In the genomic region with DNA sequence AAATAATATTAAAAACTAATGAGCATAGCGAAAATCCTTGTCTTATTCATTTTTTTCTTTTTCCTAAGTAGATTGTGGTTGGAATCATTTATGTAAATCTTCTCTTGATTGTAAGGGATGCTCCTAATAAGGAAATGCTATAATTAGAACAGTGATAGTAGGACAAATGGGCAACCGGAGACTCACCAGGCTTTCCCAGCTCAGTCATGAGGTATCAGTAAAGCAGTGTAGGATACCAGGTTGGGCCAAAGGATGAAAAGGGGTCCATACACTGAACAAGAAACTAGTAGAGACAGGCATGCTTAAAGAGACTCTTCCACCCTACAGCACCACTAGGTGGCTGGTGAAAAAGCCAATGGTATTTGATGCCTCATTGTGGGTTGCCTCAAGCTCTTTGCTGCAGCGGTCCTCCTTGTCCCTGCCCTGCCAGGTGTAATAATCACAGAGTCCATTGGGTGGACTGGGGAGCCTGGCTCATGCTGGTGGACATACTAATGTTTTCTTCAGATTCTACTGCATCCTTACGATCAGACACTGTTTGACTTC, we compare ENCODE assay signal across 18 cellular contexts.
DNase-seq lines count a peak whose midpoint lies in the region; ATAC-seq, FAIRE-seq and TF ChIP-seq lines count a peak whose summit lies in the region.
"Had no signal": no experiment of that assay in that cellular context is flagged by ENCODE, and none has a peak within 500 bp of the region (broad histone marks: within the 10 kb centered on the region; RNA-seq: fewer than 3 reads in every experiment).

No MANE protein-coding gene starts in this region.

- no peak overlapping the region for H3K4ac ChIP-seq in mesendoderm (ENCODE audit: low read depth, low read length)

- BruUV-seq in K562 (replicated peaks; lab: Mats Ljungman, UMichigan), result no TSS peak

- TF ChIP-seq RAD21 in K562 (CRISPR knock-in tag; conservative IDR thresholded peaks at IDR 0.05 in 1 of 2, IDR thresholded peaks at IDR 0.05 in 1 of 2), result no peak

- no peak overlapping the region for H2AFZ ChIP-seq in K562 (ENCODE audit: low read depth, low read length)
- H2AFZ ChIP-seq: parathyroid adenoma had no signal

- no peak overlapping the region for H3K27ac ChIP-seq in K562 (ENCODE audit: extremely low read depth, low read depth, low read length)
- H3K27ac ChIP-seq in mesendoderm (ENCODE audit: low read depth, low read length), result no peak overlapping the region
- no peak overlapping the region for H3K27ac ChIP-seq in testis
- H3K27ac ChIP-seq: 22Rv1, adrenal gland, parathyroid adenoma, thoracic aorta had no signal

- POLR2A ChIA-PET in K562 (lab: Yijun Ruan, JAX), result no interaction called here

- no peak overlapping the region for H3K4me3 ChIP-seq in K562
- H3K4me3 ChIP-seq in mesendoderm (ENCODE audit: low read length), result no peak overlapping the region
- no peak overlapping the region for H3K4me3 ChIP-seq in testis
- H3K4me3 ChIP-seq: adrenal gland, thoracic aorta had no signal

- no peak overlapping the region for H3K23ac ChIP-seq in mesendoderm (ENCODE audit: low read length)

- H3K36me3 ChIP-seq in K562 (ENCODE audit: control insufficient read depth, insufficient read depth, low read length) (no peaks in the 10 kb centered on the region), mesendoderm (ENCODE audit: control insufficient read depth, insufficient read depth, low read length) (no peaks in the 10 kb centered on the region), testis (ENCODE audit: low read depth, missing control alignments) (no peaks in the 10 kb centered on the region)
- H3K36me3 ChIP-seq: adrenal gland, thoracic aorta had no signal

- no peak for TF ChIP-seq EP300 in K562 (IDR thresholded peaks at IDR 0.05; ENCODE audit: low read length)

- no peaks in the 10 kb centered on the region for H3K4me1 ChIP-seq in K562 (replicated peaks in 1 of 2; ENCODE audit: control insufficient read depth in 2 of 2, insufficient read depth in 2 of 2, low read length in 2 of 2)
- no peaks in the 10 kb centered on the region for H3K4me1 ChIP-seq in mesendoderm (ENCODE audit: control insufficient read depth, low read depth, low read length)
- H3K4me1 ChIP-seq in testis, result no peaks in the 10 kb centered on the region
- H3K4me1 ChIP-seq: adrenal gland had no signal

- TF ChIP-seq POLR2A in K562 (conservative IDR thresholded peaks at IDR 0.05) (no peak), testis (IDR thresholded peaks at IDR 0.05) (no peak)

- H3K9ac ChIP-seq in K562 (ENCODE audit: insufficient read depth in 1 of 2, low read depth in 2 of 2, low read length in 2 of 2) (no peak overlapping the region), mesendoderm (ENCODE audit: low read length) (no peak overlapping the region)
- H3K9ac ChIP-seq: parathyroid adenoma had no signal

- no peak overlapping the region for H4K8ac ChIP-seq in mesendoderm (ENCODE audit: low read depth, low read length)

- no peaks in the 10 kb centered on the region for H4K20me1 ChIP-seq in K562 (replicated peaks; ENCODE audit: control insufficient read depth, insufficient read depth, low read length)

- no peak overlapping the region for H4K5ac ChIP-seq in mesendoderm (ENCODE audit: low read length)

- H3K79me2 ChIP-seq in K562 (ENCODE audit: control insufficient read depth, insufficient read depth, low read length) (no peaks in the 10 kb centered on the region), mesendoderm (ENCODE audit: control insufficient read depth, insufficient read depth, low read length) (no peaks in the 10 kb centered on the region)
- H3K79me2 ChIP-seq: parathyroid adenoma had no signal

- ATAC-seq in K562, result peak; percentile 72
- ATAC-seq: activated T-cell treated with anti-CD3 and anti-CD28 coated beads, Interleukin-2, amount 50 U/mL, for 72 hours had no signal

- no peak for FAIRE-seq in K562 (lab: Jason Lieb, UNC)
- FAIRE-seq: islet of Langerhans had no signal

- CTCF ChIA-PET in K562 (lab: Yijun Ruan, JAX; ENCODE audit: low intra/inter-chr PET ratio), result no interaction called here

- H3K9me1 ChIP-seq in K562 (ENCODE audit: control insufficient read depth, insufficient read depth, low read length), result no peaks in the 10 kb centered on the region

- no peaks in the 10 kb centered on the region for H3K79me1 ChIP-seq in mesendoderm (ENCODE audit: low read length)

- in situ Hi-C loops in K562 (cut with MboI), result no loop called here

- no peak overlapping the region for H2BK15ac ChIP-seq in mesendoderm (replicated peaks; ENCODE audit: low read depth)

- 0% methylated on average over 4 of the region's 4 CpGs for WGBS in K562 (ENCODE audit: insufficient coverage, low coverage, missing lambda C conversion rate)
- WGBS in mesendoderm (ENCODE audit: extremely low coverage, insufficient coverage, low lambda C conversion rate), result no CpG with 5 or more reads among the region's 4 CpGs
- 77 to 85% methylated on average over 4 of the region's 4 CpGs for WGBS in testis, 2 donors

- intact Hi-C loops in K562 (cut with micrococcal nuclease) (no loop called here), testis (cut with DNase I; ENCODE audit: low total_unique reads) (no loop called here)

- peak; percentile 17 for DNase-seq in DMS 273 (lab: John Stamatoyannopoulos, UW; ENCODE audit: unreplicated experiment)
- DNase-seq in DMS 273 treated with DMSO at 0.1 percent for 48 hours (lab: John Stamatoyannopoulos, UW), result no peak
- DNase-seq in LHCN-M2 (ENCODE audit: low read depth), result peak; percentile 2
- DNase-seq in K562 (ENCODE audit: extremely low read depth in 1 of 4, low spot score in 3 of 4), result peak in 2 of 4 experiments; percentile 7 to 9
- peak; percentile 79 for DNase-seq in mesendoderm
- DNase-seq in NCI-H2171 (lab: John Stamatoyannopoulos, UW), result no peak
- no peak for DNase-seq in testis
- no peak for DNase-seq in anterior cingulate cortex (lab: John Stamatoyannopoulos, UW)
- DNase-seq: activated CD4-positive, alpha-beta T cell treated with anti-CD3 and anti-CD28 coated beads for 48 hours; activated T-cell treated with anti-CD3 and anti-CD28 coated beads, Interleukin-2, amount 50 U/mL, for 72 hours; adrenal gland; dermis blood vessel endothelial cell; NCI-H2081 treated with DMSO at 0.1 percent for 48 hours; T-helper 2 cell had no signal

- H2BK120ac ChIP-seq in mesendoderm (ENCODE audit: low read depth, low read length), result no peak overlapping the region

- TF ChIP-seq CTCF in K562 (IDR thresholded peaks at IDR 0.05 in 2 of 3, conservative IDR thresholded peaks at IDR 0.05 in 1 of 3; ENCODE audit: insufficient read depth in 2 of 3, low read depth in 1 of 3, low read length in 3 of 3) (no peak), testis (IDR thresholded peaks at IDR 0.05) (peak in 1 of 3 experiments; percentile 9)

- no peaks in the 10 kb centered on the region for H3K9me3 ChIP-seq in K562 (replicated peaks; ENCODE audit: control insufficient read depth, insufficient read depth, low read depth, low read length)
- H3K9me3 ChIP-seq in testis, result no peaks in the 10 kb centered on the region
- H3K9me3 ChIP-seq: adrenal gland, thoracic aorta had no signal

- H2BK5ac ChIP-seq in mesendoderm (ENCODE audit: low read length), result no peak overlapping the region

- no peak overlapping the region for H3K18ac ChIP-seq in mesendoderm (ENCODE audit: low read length)

- no peak overlapping the region for H3K56ac ChIP-seq in mesendoderm (ENCODE audit: low read length)

- H3K4me2 ChIP-seq in K562 (ENCODE audit: insufficient read depth, low read length), result no peak overlapping the region
- H3K4me2 ChIP-seq in mesendoderm (ENCODE audit: low read length), result no peak overlapping the region

- H2AK5ac ChIP-seq in mesendoderm (ENCODE audit: low read length), result no peak overlapping the region

- H3K27me3 ChIP-seq in K562 (ENCODE audit: control insufficient read depth in 2 of 2, insufficient read depth in 2 of 2, low read length in 2 of 2), result no peaks in the 10 kb centered on the region
- peaks cover 3% of the 10 kb centered on the region for H3K27me3 ChIP-seq in mesendoderm (ENCODE audit: insufficient read depth, low read length, poor library complexity)
- no peaks in the 10 kb centered on the region for H3K27me3 ChIP-seq in testis

TF ChIP-seq in K562, 482 proteins besides CTCF, POLR2A, EP300 and RAD21:
- no peak for TF ChIP-seq CHD1 (IDR thresholded peaks at IDR 0.05; ENCODE audit: low read length)
- TF ChIP-seq, protein P1, sequence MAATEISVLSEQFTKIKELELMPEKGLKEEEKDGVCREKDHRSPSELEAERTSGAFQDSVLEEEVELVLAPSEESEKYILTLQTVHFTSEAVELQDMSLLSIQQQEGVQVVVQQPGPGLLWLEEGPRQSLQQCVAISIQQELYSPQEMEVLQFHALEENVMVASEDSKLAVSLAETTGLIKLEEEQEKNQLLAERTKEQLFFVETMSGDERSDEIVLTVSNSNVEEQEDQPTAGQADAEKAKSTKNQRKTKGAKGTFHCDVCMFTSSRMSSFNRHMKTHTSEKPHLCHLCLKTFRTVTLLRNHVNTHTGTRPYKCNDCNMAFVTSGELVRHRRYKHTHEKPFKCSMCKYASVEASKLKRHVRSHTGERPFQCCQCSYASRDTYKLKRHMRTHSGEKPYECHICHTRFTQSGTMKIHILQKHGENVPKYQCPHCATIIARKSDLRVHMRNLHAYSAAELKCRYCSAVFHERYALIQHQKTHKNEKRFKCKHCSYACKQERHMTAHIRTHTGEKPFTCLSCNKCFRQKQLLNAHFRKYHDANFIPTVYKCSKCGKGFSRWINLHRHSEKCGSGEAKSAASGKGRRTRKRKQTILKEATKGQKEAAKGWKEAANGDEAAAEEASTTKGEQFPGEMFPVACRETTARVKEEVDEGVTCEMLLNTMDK (IDR thresholded peaks at IDR 0.05; ENCODE audit: borderline replicate concordance, insufficient read depth, low read depth, low read length, poor library complexity, severe bottlenecking), result peak; percentile 15

Comparison
In these comparisons a context has a peak if more than half of its experiments do, and no peak if none do; other contexts are left out.
1. DNase-seq: peak in DMS 273 (single experiment), LHCN-M2 (single experiment) and mesendoderm (single experiment); none in DMS 273 treated with DMSO at 0.1 percent for 48 hours (single experiment), NCI-H2171 (single experiment), testis (single experiment) and anterior cingulate cortex (0 of 58).